Comparison of ENCODE assay signal across 13 cellular contexts in genomic region chr1:7912743-7913557, GRCh38. TPM values are rescaled to one million over a fixed set of nuclear protein-coding genes. Genes with fewer than 3 reads are reported as not detected.
A peak's percentile ranks its signal among the peaks of the same experiment; 100 is the strongest.
DNase-seq lines count a peak whose midpoint lies in the region; ATAC-seq lines count a peak whose summit lies in the region.
"Had no signal": no experiment of that assay in that cellular context is flagged by ENCODE, and none has a peak within 500 bp of the region (broad histone marks: within the 10 kb centered on the region; RNA-seq: fewer than 3 reads in every experiment).

No MANE protein-coding gene starts in this region.

- H3K4me3 Mint-ChIP-seq in T-helper 17 cell = peak overlapping the region; percentile 75

- H3K4me1 Mint-ChIP-seq in T-helper 17 cell = peaks cover 14% of the 10 kb centered on the region

- peaks cover 6% of the 10 kb centered on the region for H3K27me3 Mint-ChIP-seq in T-helper 17 cell

- ATAC-seq in T-helper 17 cell = no peak
- ATAC-seq in GM19395 (IDR thresholded peaks at IDR 0.05; ENCODE audit: unreplicated experiment) = no peak
- no peak for ATAC-seq in HG03280 (IDR thresholded peaks at IDR 0.05; ENCODE audit: unreplicated experiment)
- no peak for ATAC-seq in HG02840 (IDR thresholded peaks at IDR 0.05; ENCODE audit: low FRiP score, unreplicated experiment)
- ATAC-seq: gastrocnemius medialis, Right ventricle myocardium inferior had no signal

- DNase-seq in activated CD8-positive, alpha-beta memory T cell treated with anti-CD3 and anti-CD28 coated beads for 24 hours = peak; percentile 63
- DNase-seq in activated CD8-positive, alpha-beta memory T cell treated with anti-CD3 and anti-CD28 coated beads, Interleukin-2, amount 50 U/mL, for 4 hours = no peak
- DNase-seq in T-helper 17 cell = peak in 1 of 3 donors; percentile 30
- DNase-seq in effector CD8-positive, alpha-beta T cell (lab: John Stamatoyannopoulos, UW) = peak; percentile 3
- peak; percentile 7 for DNase-seq in stimulated activated naive CD4-positive, alpha-beta T cell treated with Interleukin-2 at 50 U/mL for 16 hours (lab: John Stamatoyannopoulos, UW)
- DNase-seq: ACHN; central memory CD4-positive, alpha-beta T cell; gastrocnemius medialis; NCI-H2081 had no signal

- no peaks in the 10 kb centered on the region for H3K36me3 Mint-ChIP-seq in T-helper 17 cell (ENCODE audit: low read depth)

- H3K27ac Mint-ChIP-seq in T-helper 17 cell = peak overlapping the region; percentile 90

- H3K9me3 ChIP-seq in T-helper 17 cell (ENCODE audit: control insufficient read depth, low read length, poor library complexity, severe bottlenecking) = no peaks in the 10 kb centered on the region
- H3K9me3 ChIP-seq: gastrocnemius medialis had no signal

RNA-seq across cellular contexts. Expression of gene TNFRSF9, which starts 27.7 kb away (rescaled TPM):
- 1 to 10 TPM in 1 of 2 donors, under 1 TPM in 1; 0.50 to 1.1 TPM for total RNA-seq in T-helper 17 cell
- total RNA-seq: Right ventricle myocardium inferior had no signal

RNA-seq across cellular contexts. Expression of gene PARK7, which starts 48.6 kb away (rescaled TPM):
- total RNA-seq in T-helper 17 cell = 100 to 1,000 TPM; 106 to 123 TPM
